In genomic region chr5:80615266-80615914, GRCh38 we compare ENCODE assay signal across 19 cellular contexts. TPM values are rescaled to one million over a fixed set of nuclear protein-coding genes. Genes with fewer than 3 reads are reported as not detected.
"Had no signal": no experiment of that assay in that cellular context is flagged by ENCODE, and none has a peak within 500 bp of the region (broad histone marks: within the 10 kb centered on the region; RNA-seq: fewer than 3 reads in every experiment).

No MANE protein-coding gene starts in this region.

- H3K27ac ChIP-seq: adrenal gland, colonic mucosa, esophagus squamous epithelium, sigmoid colon, testis had no signal

- DNase-seq: activated naive CD4-positive, alpha-beta T cell treated with anti-CD3 and anti-CD28 coated beads, Interleukin-2, amount 10 ng/mL, durations not matched to agents 7 days and 5 days; adrenal gland; central memory CD4-positive, alpha-beta T cell; colonic mucosa; effector CD4-positive, alpha-beta T cell; esophagus squamous epithelium; kidney glomerular epithelial cell; left ventricle myocardium superior; sigmoid colon; stimulated activated CD4-positive, alpha-beta T cell treated with anti-CD3 and anti-CD28 coated beads, Interleukin-1b, Interleukin-23, amount 100 ng/mL, for 48 hours; stimulated activated naive CD8-positive, alpha-beta T cell treated with anti-CD3 and anti-CD28 coated beads, Interleukin-15, amount 100 ng/mL, for 72 hours; testis had no signal

- H3K4me1 ChIP-seq: adrenal gland, colonic mucosa, esophagus squamous epithelium, sigmoid colon, testis had no signal

- H3K27me3 ChIP-seq: adrenal gland, colonic mucosa, esophagus squamous epithelium, sigmoid colon, testis had no signal

- H3K27me3 Mint-ChIP-seq: activated naive CD4-positive, alpha-beta T cell treated with anti-CD3 and anti-CD28 coated beads, Interleukin-2, amount 10 ng/mL, durations not matched to agents 7 days and 5 days; activated T-helper 17 cell treated with anti-CD3 and anti-CD28 coated beads, Interleukin-2, amount 50 U/mL, for 72 hours; stimulated activated naive CD8-positive, alpha-beta T cell treated with anti-CD3 and anti-CD28 coated beads, Interleukin-15, amount 100 ng/mL, for 72 hours had no signal

- H3K4me1 Mint-ChIP-seq: activated T-helper 17 cell treated with anti-CD3 and anti-CD28 coated beads, Interleukin-2, amount 50 U/mL, for 72 hours; nephron; stimulated activated naive CD8-positive, alpha-beta T cell treated with anti-CD3 and anti-CD28 coated beads, Interleukin-15, amount 100 ng/mL, for 72 hours had no signal

- H3K36me3 ChIP-seq: adrenal gland, colonic mucosa, esophagus squamous epithelium, sigmoid colon had no signal

- H3K4me3 Mint-ChIP-seq: activated naive CD4-positive, alpha-beta T cell treated with anti-CD3 and anti-CD28 coated beads, Interleukin-2, amount 10 ng/mL, durations not matched to agents 7 days and 5 days; activated T-helper 17 cell treated with anti-CD3 and anti-CD28 coated beads, Interleukin-2, amount 50 U/mL, for 72 hours; nephron; stimulated activated naive CD8-positive, alpha-beta T cell treated with anti-CD3 and anti-CD28 coated beads, Interleukin-15, amount 100 ng/mL, for 72 hours had no signal

- H3K4me3 ChIP-seq: adrenal gland, colonic mucosa, esophagus squamous epithelium, sigmoid colon, testis had no signal

- H3K9me3 ChIP-seq: adrenal gland, colonic mucosa, esophagus squamous epithelium, sigmoid colon, testis had no signal

- H3K9me3 Mint-ChIP-seq: activated T-helper 17 cell treated with anti-CD3 and anti-CD28 coated beads, Interleukin-2, amount 50 U/mL, for 72 hours had no signal

- ATAC-seq: activated CD4-positive, CD25-positive, alpha-beta regulatory T cell treated with anti-CD3 and anti-CD28 coated beads, Interleukin-2, amount 50 U/mL, for 24 hours; activated T-helper 17 cell treated with anti-CD3 and anti-CD28 coated beads, Interleukin-2, amount 50 U/mL, for 72 hours; left ventricle myocardium superior; stimulated activated naive CD8-positive, alpha-beta T cell treated with anti-CD3 and anti-CD28 coated beads, Interleukin-15, amount 100 ng/mL, for 72 hours had no signal

- H3K27ac Mint-ChIP-seq: activated naive CD4-positive, alpha-beta T cell treated with anti-CD3 and anti-CD28 coated beads, Interleukin-2, amount 10 ng/mL, durations not matched to agents 7 days and 5 days; activated T-helper 17 cell treated with anti-CD3 and anti-CD28 coated beads, Interleukin-2, amount 50 U/mL, for 72 hours; nephron had no signal

RNA-seq across cellular contexts. Expression of gene ANKRD34B, which starts 45.3 kb away (rescaled TPM):
- total RNA-seq: activated T-helper 17 cell treated with anti-CD3 and anti-CD28 coated beads, Interleukin-2, amount 50 U/mL, for 72 hours; adrenal gland; colonic mucosa; esophagus squamous epithelium; fibroblast of villous mesenchyme; left ventricle myocardium superior; osteocyte; pulmonary artery endothelial cell; sigmoid colon; ureter had no signal
